ENCODE assay signal across 27 cellular contexts in the genomic region with DNA sequence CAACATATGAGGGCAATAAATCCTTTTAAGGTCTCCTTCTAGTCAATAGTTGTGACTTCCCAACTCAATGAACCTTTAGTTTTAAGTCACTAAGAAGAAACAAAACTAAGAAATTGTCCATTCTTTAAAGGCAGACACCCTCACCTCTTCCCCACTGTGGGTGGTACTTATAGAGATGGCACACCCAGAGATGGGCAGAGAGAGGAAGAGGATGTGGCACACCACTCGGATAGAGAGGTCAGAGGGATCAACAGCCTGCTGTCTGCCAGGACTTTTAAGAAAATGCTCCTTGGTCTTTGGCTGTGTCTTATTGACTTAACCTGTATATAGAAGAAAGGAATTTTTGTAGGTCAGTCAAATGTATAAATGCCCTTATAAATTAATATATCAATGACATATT. TPM values are rescaled to one million over a fixed set of nuclear protein-coding genes. Genes with fewer than 3 reads are reported as not detected.
A peak's percentile ranks its signal among the peaks of the same experiment; 100 is the strongest.
DNase-seq lines count a peak whose midpoint lies in the region; ATAC-seq and TF ChIP-seq lines count a peak whose summit lies in the region.
"Had no signal": no experiment of that assay in that cellular context is flagged by ENCODE, and none has a peak within 500 bp of the region (broad histone marks: within the 10 kb centered on the region; RNA-seq: fewer than 3 reads in every experiment).

No MANE protein-coding gene starts in this region.

- no peak for ATAC-seq in activated naive CD8-positive, alpha-beta T cell treated with anti-CD3 and anti-CD28 coated beads, Interleukin-2, amount 50 U/mL, for 24 hours
- ATAC-seq in activated T-helper 17 cell treated with anti-CD3 and anti-CD28 coated beads, Interleukin-2, amount 50 U/mL, for 72 hours (replicated peaks), result no peak
- no peak for ATAC-seq in GM18907 (IDR thresholded peaks at IDR 0.05; ENCODE audit: unreplicated experiment)
- ATAC-seq: PC-3; Right ventricle myocardium inferior; stimulated activated naive B cell treated with anti-CD40 and anti-IgM and Interleukin-4, amounts not matched to agents 10 μg/mL and 1 μg/mL and 100 μg/mL, for 72 hours had no signal

- no peaks in the 10 kb centered on the region for H3K9me3 Mint-ChIP-seq in activated naive CD8-positive, alpha-beta T cell (ENCODE audit: low read depth)
- no peaks in the 10 kb centered on the region for H3K9me3 Mint-ChIP-seq in activated naive CD8-positive, alpha-beta T cell treated with anti-CD3 and anti-CD28 coated beads, Interleukin-2, amount 50 U/mL, for 24 hours
- no peaks in the 10 kb centered on the region for H3K9me3 Mint-ChIP-seq in activated T-helper 17 cell treated with anti-CD3 and anti-CD28 coated beads, Interleukin-2, amount 50 U/mL, for 72 hours
- H3K9me3 Mint-ChIP-seq: nephron had no signal

- H3F3A ChIP-seq in Loucy (ENCODE audit: low read depth), result peaks cover 16% of the 10 kb centered on the region
- no peaks in the 10 kb centered on the region for H3F3A ChIP-seq in smooth muscle cell (ENCODE audit: low read depth)

- TF ChIP-seq CTCF in Loucy (conservative IDR thresholded peaks at IDR 0.05; ENCODE audit: low read length) (no peak), transverse colon (IDR thresholded peaks at IDR 0.05) (no peak), smooth muscle cell (IDR thresholded peaks at IDR 0.05; ENCODE audit: borderline replicate concordance, insufficient read depth, poor library complexity, severe bottlenecking) (no peak)

- H3K9ac ChIP-seq in Loucy (ENCODE audit: low read depth, low read length, poor library complexity, severe bottlenecking) (peak overlapping the region; percentile 69), smooth muscle cell (ENCODE audit: low read depth) (no peak overlapping the region)

- TF ChIP-seq POLR2A in transverse colon (IDR thresholded peaks at IDR 0.05), result no peak

- H4K20me1 ChIP-seq in Loucy (ENCODE audit: insufficient read depth, low read length, poor library complexity, severe bottlenecking), result no peaks in the 10 kb centered on the region
- no peaks in the 10 kb centered on the region for H4K20me1 ChIP-seq in smooth muscle cell (ENCODE audit: low read depth)

- no peaks in the 10 kb centered on the region for H3K27me3 Mint-ChIP-seq in activated naive CD8-positive, alpha-beta T cell
- H3K27me3 Mint-ChIP-seq in activated naive CD8-positive, alpha-beta T cell treated with anti-CD3 and anti-CD28 coated beads, Interleukin-2, amount 50 U/mL, for 24 hours, result no peaks in the 10 kb centered on the region
- H3K27me3 Mint-ChIP-seq in activated T-helper 17 cell treated with anti-CD3 and anti-CD28 coated beads, Interleukin-2, amount 50 U/mL, for 72 hours, result no peaks in the 10 kb centered on the region
- H3K27me3 Mint-ChIP-seq: stimulated activated naive B cell treated with anti-CD40 and anti-IgM and Interleukin-4, amounts not matched to agents 10 μg/mL and 1 μg/mL and 100 μg/mL, for 72 hours had no signal

- H2AFZ ChIP-seq in Loucy (ENCODE audit: low read length), result no peak overlapping the region
- no peak overlapping the region for H2AFZ ChIP-seq in smooth muscle cell (ENCODE audit: low read depth)

- H3K79me2 ChIP-seq in Loucy (ENCODE audit: insufficient read depth, low read length) (no peaks in the 10 kb centered on the region), smooth muscle cell (ENCODE audit: low read depth) (no peaks in the 10 kb centered on the region)

- H3K27me3 ChIP-seq in Loucy (ENCODE audit: insufficient read depth, low read length, poor library complexity, severe bottlenecking) (no peaks in the 10 kb centered on the region), transverse colon (no peaks in the 10 kb centered on the region), smooth muscle cell (ENCODE audit: low read depth) (no peaks in the 10 kb centered on the region)

- no peak for TF ChIP-seq EP300 in transverse colon (IDR thresholded peaks at IDR 0.05; ENCODE audit: low read depth)

- no peak for DNase-seq in activated naive CD8-positive, alpha-beta T cell treated with anti-CD3 and anti-CD28 coated beads, Interleukin-2, amount 50 U/mL, for 24 hours
- DNase-seq in transverse colon (peak; percentile 12), NOMO-1 treated with dmso at 0.1 percent for 144 hours (lab: John Stamatoyannopoulos, UW; ENCODE audit: unreplicated experiment) (no peak), smooth muscle cell (lab: John Stamatoyannopoulos, UW; ENCODE audit: unreplicated experiment) (no peak)
- DNase-seq: activated effector memory CD4-positive, alpha-beta T cell treated with Interleukin-2 at 50 U/mL for 16 hours; cortex of kidney; EL; kidney; midbrain; NCI-H1436 treated with DMSO at 0.1 percent for 48 hours; PC-3; stimulated activated CD4-positive, alpha-beta T cell treated with anti-CD3 and anti-CD28 coated beads, Interleukin-4, amount 100 ng/mL, for 1 hour; stimulated activated naive B cell treated with anti-CD40 and anti-IgM and Interleukin-4, amounts not matched to agents 10 μg/mL and 1 μg/mL and 100 μg/mL, for 72 hours had no signal

- H3K4me3 ChIP-seq in Loucy (ENCODE audit: low read length, poor library complexity, severe bottlenecking), result peak overlapping the region; percentile 64
- H3K4me3 ChIP-seq in transverse colon, result no peak overlapping the region
- no peak overlapping the region for H3K4me3 ChIP-seq in smooth muscle cell
- H3K4me3 ChIP-seq: thoracic aorta had no signal

- H3K9me3 ChIP-seq in Loucy (ENCODE audit: insufficient read depth, low read depth, low read length) (no peaks in the 10 kb centered on the region), transverse colon (no peaks in the 10 kb centered on the region), smooth muscle cell (replicated peaks; ENCODE audit: low read depth) (no peaks in the 10 kb centered on the region)
- H3K9me3 ChIP-seq: thoracic aorta had no signal

- no peaks in the 10 kb centered on the region for H3K9me2 ChIP-seq in Loucy (replicated peaks; ENCODE audit: low read depth, low read length)

- H3K4me1 ChIP-seq in Loucy (ENCODE audit: insufficient read depth, low read length, poor library complexity, severe bottlenecking) (peaks cover 98% of the 10 kb centered on the region), transverse colon (peaks cover 0 to 9% (median 0%) of the 10 kb centered on the region in 4 donors), smooth muscle cell (ENCODE audit: low read depth) (no peaks in the 10 kb centered on the region)

- intact Hi-C loops in transverse colon (cut with DNase I; ENCODE audit: low total_unique reads), result no loop called here

- 17 to 39% methylated on average over 1 of the region's 1 CpG for WGBS in transverse colon (ENCODE audit: low coverage in 1 of 2), 2 donors
- 97% methylated on average over 1 of the region's 1 CpG for WGBS in smooth muscle cell (ENCODE audit: low lambda C conversion rate)

- H3K36me3 Mint-ChIP-seq in activated naive CD8-positive, alpha-beta T cell, result peaks cover 3% of the 10 kb centered on the region
- H3K36me3 Mint-ChIP-seq in activated naive CD8-positive, alpha-beta T cell treated with anti-CD3 and anti-CD28 coated beads, Interleukin-2, amount 50 U/mL, for 24 hours (ENCODE audit: low read depth), result no peaks in the 10 kb centered on the region
- H3K36me3 Mint-ChIP-seq in activated T-helper 17 cell treated with anti-CD3 and anti-CD28 coated beads, Interleukin-2, amount 50 U/mL, for 72 hours (ENCODE audit: low read depth), result no peaks in the 10 kb centered on the region
- H3K36me3 Mint-ChIP-seq: CD14-positive monocyte had no signal

- peak overlapping the region; percentile 50 for H3K4me3 Mint-ChIP-seq in activated naive CD8-positive, alpha-beta T cell
- no peak overlapping the region for H3K4me3 Mint-ChIP-seq in activated naive CD8-positive, alpha-beta T cell treated with anti-CD3 and anti-CD28 coated beads, Interleukin-2, amount 50 U/mL, for 24 hours
- no peak overlapping the region for H3K4me3 Mint-ChIP-seq in activated T-helper 17 cell treated with anti-CD3 and anti-CD28 coated beads, Interleukin-2, amount 50 U/mL, for 72 hours
- H3K4me3 Mint-ChIP-seq: CD14-positive monocyte; nephron; stimulated activated naive B cell treated with anti-CD40 and anti-IgM and Interleukin-4, amounts not matched to agents 10 μg/mL and 1 μg/mL and 100 μg/mL, for 72 hours had no signal

- H3K4me1 Mint-ChIP-seq in activated naive CD8-positive, alpha-beta T cell (ENCODE audit: low read depth), result peaks cover 31% of the 10 kb centered on the region
- H3K4me1 Mint-ChIP-seq in activated naive CD8-positive, alpha-beta T cell treated with anti-CD3 and anti-CD28 coated beads, Interleukin-2, amount 50 U/mL, for 24 hours, result no peaks in the 10 kb centered on the region
- H3K4me1 Mint-ChIP-seq in activated T-helper 17 cell treated with anti-CD3 and anti-CD28 coated beads, Interleukin-2, amount 50 U/mL, for 72 hours, result peaks cover 33% of the 10 kb centered on the region

- H3K4me2 ChIP-seq in Loucy (ENCODE audit: low read depth, low read length, poor library complexity, severe bottlenecking) (peak overlapping the region; percentile 85), smooth muscle cell (no peak overlapping the region)

- H3K36me3 ChIP-seq in Loucy (ENCODE audit: insufficient read depth, low read length), result no peaks in the 10 kb centered on the region
- H3K36me3 ChIP-seq in transverse colon, result no peaks in the 10 kb centered on the region
- H3K36me3 ChIP-seq in smooth muscle cell (ENCODE audit: low read depth), result no peaks in the 10 kb centered on the region
- H3K36me3 ChIP-seq: thoracic aorta had no signal

- in situ Hi-C loops in transverse colon (cut with MboI; ENCODE audit: low pct_ligation_motif_present in 1 of 4, low pct_unique_long_range_greater_than_20kb in 1 of 4, low sequenced_read_pairs in 3 of 4), result loop anchor here (25.0 kb wide), 2 partner anchors 242 to 692 kb away; no protein-coding TSS in a partner anchor

- peak overlapping the region; percentile 82 for H3K27ac Mint-ChIP-seq in activated naive CD8-positive, alpha-beta T cell
- no peak overlapping the region for H3K27ac Mint-ChIP-seq in activated naive CD8-positive, alpha-beta T cell treated with anti-CD3 and anti-CD28 coated beads, Interleukin-2, amount 50 U/mL, for 24 hours
- H3K27ac Mint-ChIP-seq in activated T-helper 17 cell treated with anti-CD3 and anti-CD28 coated beads, Interleukin-2, amount 50 U/mL, for 72 hours, result peak overlapping the region; percentile 0
- H3K27ac Mint-ChIP-seq: nephron; stimulated activated naive B cell treated with anti-CD40 and anti-IgM and Interleukin-4, amounts not matched to agents 10 μg/mL and 1 μg/mL and 100 μg/mL, for 72 hours had no signal

- H3K27ac ChIP-seq in transverse colon (no peak overlapping the region), smooth muscle cell (ENCODE audit: low read depth) (no peak overlapping the region)
- H3K27ac ChIP-seq: thoracic aorta had no signal

RNA-seq across cellular contexts. Expression of gene FASLG, which starts 45.1 kb away (rescaled TPM):
- 10 to 100 TPM in 1 of 2 donors, 1 to 10 TPM in 1; 2.7 to 11.3 TPM for total RNA-seq in activated T-helper 17 cell treated with anti-CD3 and anti-CD28 coated beads, Interleukin-2, amount 50 U/mL, for 72 hours
- total RNA-seq in transverse colon (1 to 10 TPM in 1 of 4 donors, under 1 TPM in 1, not detected in 2; 0.68 to 2.2 TPM), smooth muscle cell (not detected in 2 replicates)
- not detected in 2 replicates for polyA plus RNA-seq in smooth muscle cell
- total RNA-seq: bronchial epithelial cell, glomerular endothelial cell, lower leg skin, NCI-H460, osteocyte, thoracic aorta had no signal
- polyA plus RNA-seq: AG04450, CD14-positive monocyte had no signal
